1 cellular context compared by ENCODE assay signal in genomic region chr5:10726913-10727517, GRCh38.
TF ChIP-seq lines count a peak whose summit lies in the region.

No MANE protein-coding gene starts in this region.

TF ChIP-seq in IMR-90, 13 proteins besides CTCF, POLR2A, EP300 and RAD21 (continued from another document):
- TF ChIP-seq RFX5 (IDR thresholded peaks at IDR 0.05; ENCODE audit: low read depth, low read length), result no peak
- TF ChIP-seq CHD1 (IDR thresholded peaks at IDR 0.05; ENCODE audit: low read depth, low read length), result no peak
- TF ChIP-seq MAFK (IDR thresholded peaks at IDR 0.05; ENCODE audit: low read depth, low read length), result no peak
- no peak for TF ChIP-seq MXI1 (IDR thresholded peaks at IDR 0.05; ENCODE audit: borderline replicate concordance, low read depth, low read length)
